Comparison of ENCODE assay signal across 8 cellular contexts in the genomic region with DNA sequence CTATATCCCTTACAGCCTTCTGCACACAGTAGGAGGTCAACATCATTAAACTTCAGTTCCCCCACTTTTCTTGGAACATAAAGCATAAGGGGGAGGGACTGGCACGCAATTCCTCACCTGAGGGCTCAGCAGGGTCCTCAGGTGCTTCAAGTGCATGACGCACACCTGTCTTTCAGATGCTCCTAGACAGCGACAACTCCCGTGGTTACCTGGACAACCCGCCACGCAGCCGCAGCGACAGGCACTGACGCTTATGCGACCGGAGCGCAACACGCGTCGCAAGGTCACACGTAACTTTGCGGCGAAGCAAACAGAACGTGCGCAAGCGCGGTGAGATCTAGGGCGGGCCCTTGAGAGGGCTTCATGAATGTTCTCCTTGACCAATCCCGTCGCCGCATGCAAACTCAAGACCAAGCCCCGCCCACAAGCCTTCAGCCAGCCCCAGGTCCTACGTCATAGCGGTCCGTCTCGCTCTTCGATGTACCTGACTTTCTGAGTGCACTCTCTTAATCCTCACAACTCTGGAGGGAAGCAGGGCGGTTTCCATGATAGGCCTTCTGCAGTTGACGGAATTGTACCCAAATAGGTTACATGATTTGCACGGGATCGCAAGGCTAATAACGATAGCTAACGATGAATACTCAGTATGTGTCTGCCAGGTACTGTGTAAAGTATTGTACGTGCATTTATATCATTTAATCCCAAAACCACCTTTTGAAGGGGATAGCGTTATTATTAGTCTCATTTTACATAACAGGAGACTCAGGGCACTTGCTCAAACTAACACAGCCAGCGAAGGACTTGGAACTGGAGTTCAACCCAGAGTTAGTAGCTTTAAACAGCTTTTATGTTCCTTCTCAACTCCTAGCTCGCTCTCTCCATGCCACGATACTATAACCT. TPM values are rescaled to one million over a fixed set of nuclear protein-coding genes. Genes with fewer than 3 reads are reported as not detected.
A peak's percentile ranks its signal among the peaks of the same experiment; 100 is the strongest.
DNase-seq lines count a peak whose midpoint lies in the region; ATAC-seq and TF ChIP-seq lines count a peak whose summit lies in the region.

A gene with protein sequence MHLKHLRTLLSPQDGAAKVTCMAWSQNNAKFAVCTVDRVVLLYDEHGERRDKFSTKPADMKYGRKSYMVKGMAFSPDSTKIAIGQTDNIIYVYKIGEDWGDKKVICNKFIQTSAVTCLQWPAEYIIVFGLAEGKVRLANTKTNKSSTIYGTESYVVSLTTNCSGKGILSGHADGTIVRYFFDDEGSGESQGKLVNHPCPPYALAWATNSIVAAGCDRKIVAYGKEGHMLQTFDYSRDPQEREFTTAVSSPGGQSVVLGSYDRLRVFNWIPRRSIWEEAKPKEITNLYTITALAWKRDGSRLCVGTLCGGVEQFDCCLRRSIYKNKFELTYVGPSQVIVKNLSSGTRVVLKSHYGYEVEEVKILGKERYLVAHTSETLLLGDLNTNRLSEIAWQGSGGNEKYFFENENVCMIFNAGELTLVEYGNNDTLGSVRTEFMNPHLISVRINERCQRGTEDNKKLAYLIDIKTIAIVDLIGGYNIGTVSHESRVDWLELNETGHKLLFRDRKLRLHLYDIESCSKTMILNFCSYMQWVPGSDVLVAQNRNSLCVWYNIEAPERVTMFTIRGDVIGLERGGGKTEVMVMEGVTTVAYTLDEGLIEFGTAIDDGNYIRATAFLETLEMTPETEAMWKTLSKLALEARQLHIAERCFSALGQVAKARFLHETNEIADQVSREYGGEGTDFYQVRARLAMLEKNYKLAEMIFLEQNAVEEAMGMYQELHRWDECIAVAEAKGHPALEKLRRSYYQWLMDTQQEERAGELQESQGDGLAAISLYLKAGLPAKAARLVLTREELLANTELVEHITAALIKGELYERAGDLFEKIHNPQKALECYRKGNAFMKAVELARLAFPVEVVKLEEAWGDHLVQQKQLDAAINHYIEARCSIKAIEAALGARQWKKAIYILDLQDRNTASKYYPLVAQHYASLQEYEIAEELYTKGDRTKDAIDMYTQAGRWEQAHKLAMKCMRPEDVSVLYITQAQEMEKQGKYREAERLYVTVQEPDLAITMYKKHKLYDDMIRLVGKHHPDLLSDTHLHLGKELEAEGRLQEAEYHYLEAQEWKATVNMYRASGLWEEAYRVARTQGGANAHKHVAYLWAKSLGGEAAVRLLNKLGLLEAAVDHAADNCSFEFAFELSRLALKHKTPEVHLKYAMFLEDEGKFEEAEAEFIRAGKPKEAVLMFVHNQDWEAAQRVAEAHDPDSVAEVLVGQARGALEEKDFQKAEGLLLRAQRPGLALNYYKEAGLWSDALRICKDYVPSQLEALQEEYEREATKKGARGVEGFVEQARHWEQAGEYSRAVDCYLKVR (N-terminal part only) (minus strand): TSS at position 246 of the 900 bp plus-strand sequence. CDS start 90 bp downstream, at position 156.

- TF ChIP-seq CTCF in glutamatergic neuron (IDR thresholded peaks at IDR 0.05; ENCODE audit: partially characterized antibody, unreplicated experiment) (no peak), omental fat pad (IDR thresholded peaks at IDR 0.05) (no peak)

- H3K36me3 Mint-ChIP-seq in activated naive CD8-positive, alpha-beta T cell treated with anti-CD3 and anti-CD28 coated beads for 36 hours: no peaks in the 10 kb centered on the region
- no peaks in the 10 kb centered on the region for H3K36me3 Mint-ChIP-seq in glutamatergic neuron (ENCODE audit: unreplicated experiment)

- peaks cover 16% of the 10 kb centered on the region for H3K27me3 Mint-ChIP-seq in activated naive CD8-positive, alpha-beta T cell treated with anti-CD3 and anti-CD28 coated beads for 36 hours
- H3K27me3 Mint-ChIP-seq in glutamatergic neuron (ENCODE audit: unreplicated experiment): peaks cover 9% of the 10 kb centered on the region

- H3K4me3 Mint-ChIP-seq in activated naive CD8-positive, alpha-beta T cell treated with anti-CD3 and anti-CD28 coated beads for 36 hours: peak within 1 kb of the TSS; percentile 89
- H3K4me3 Mint-ChIP-seq in glutamatergic neuron (ENCODE audit: unreplicated experiment): peak within 1 kb of the TSS; percentile 99

- TF ChIP-seq POLR2A in GM10847 (IDR thresholded peaks at IDR 0.05; ENCODE audit: extremely low read depth, insufficient read length): peak; percentile 39

- ATAC-seq in HG02642 (IDR thresholded peaks at IDR 0.05; ENCODE audit: poor library complexity, unreplicated experiment): peak; percentile 96
- peak; percentile 95 for ATAC-seq in omental fat pad (ENCODE audit: low FRiP score)

- H3K4me1 Mint-ChIP-seq in activated naive CD8-positive, alpha-beta T cell treated with anti-CD3 and anti-CD28 coated beads for 36 hours: peaks cover 20% of the 10 kb centered on the region
- H3K4me1 Mint-ChIP-seq in glutamatergic neuron (ENCODE audit: low read depth, unreplicated experiment): peaks cover 2% of the 10 kb centered on the region

- peak within 1 kb of the TSS; percentile 83 for H3K27ac ChIP-seq in temporal lobe (ENCODE audit: low read depth, low read length)

- peak; percentile 99 for DNase-seq in NCI-H1105 treated with DMSO at 0.1 percent for 48 hours (lab: John Stamatoyannopoulos, UW)
- DNase-seq in SKM-1 treated with dmso at 0.1 percent for 144 hours (lab: John Stamatoyannopoulos, UW; ENCODE audit: unreplicated experiment): peak; percentile 79
- peak; percentile 98 for DNase-seq in activated naive CD8-positive, alpha-beta T cell treated with anti-CD3 and anti-CD28 coated beads for 36 hours
- peak; percentile 99 for DNase-seq in glutamatergic neuron
- peak; percentile 99 for DNase-seq in omental fat pad (ENCODE audit: low spot score)

- H3K27ac Mint-ChIP-seq in activated naive CD8-positive, alpha-beta T cell treated with anti-CD3 and anti-CD28 coated beads for 36 hours: peak within 1 kb of the TSS; percentile 85
- H3K27ac Mint-ChIP-seq in glutamatergic neuron (ENCODE audit: unreplicated experiment): peak within 1 kb of the TSS; percentile 31

- no peaks in the 10 kb centered on the region for H3K9me3 Mint-ChIP-seq in activated naive CD8-positive, alpha-beta T cell treated with anti-CD3 and anti-CD28 coated beads for 36 hours
- H3K9me3 Mint-ChIP-seq in glutamatergic neuron (ENCODE audit: unreplicated experiment): peaks cover 6% of the 10 kb centered on the region

RNA-seq across cellular contexts. Expression of the gene that starts here (rescaled TPM):
- 1 to 10 TPM; 7.1 to 8.1 TPM for total RNA-seq in activated naive CD8-positive, alpha-beta T cell treated with anti-CD3 and anti-CD28 coated beads for 36 hours
- total RNA-seq in glutamatergic neuron (ENCODE audit: unreplicated experiment): 43.6 TPM
- total RNA-seq in omental fat pad: 10 to 100 TPM; 13.6 to 40.5 (median 32.4) TPM
- 24.8 TPM for total RNA-seq in temporal lobe

Comparison
In these comparisons a context has a peak if more than half of its experiments do, and no peak if none do; other contexts are left out.
1. Peak in every context shown above with its lines: DNase-seq, ATAC-seq and H3K27ac ChIP-seq.